Comparison of ENCODE assay signal across 10 cellular contexts in genomic region chr1:205668951-205669340, GRCh38. TPM values are rescaled to one million over a fixed set of nuclear protein-coding genes. Genes with fewer than 3 reads are reported as not detected.
DNase-seq lines count a peak whose midpoint lies in the region; ATAC-seq and TF ChIP-seq lines count a peak whose summit lies in the region.
"Had no signal": no experiment of that assay in that cellular context is flagged by ENCODE, and none has a peak within 500 bp of the region (broad histone marks: within the 10 kb centered on the region; RNA-seq: fewer than 3 reads in every experiment).

No MANE protein-coding gene starts in this region.

- H3K4me3 ChIP-seq in gastroesophageal sphincter: no peak overlapping the region
- H3K4me3 ChIP-seq: SJSA1 had no signal

- TF ChIP-seq CTCF in gastroesophageal sphincter (IDR thresholded peaks at IDR 0.05): no peak

- 20% methylated on average over 1 of the region's 5 CpGs; no CpG with 5 or more reads in 1 of the 2 donors for WGBS in gastroesophageal sphincter (ENCODE audit: low coverage in 1 of 2), 2 donors

- no peak for TF ChIP-seq EP300 in gastroesophageal sphincter (IDR thresholded peaks at IDR 0.05)

- peak overlapping the region; percentile 47 for H3K27ac Mint-ChIP-seq in dendritic cell treated with granulocyte-macrophage colony-stimulating factor and Interleukin-4, amounts not matched to agents 40 ng/mL and 50 ng/mL, for 4 days
- peak overlapping the region; percentile 86 for H3K27ac Mint-ChIP-seq in stimulated activated memory B cell treated with anti-CD40 and anti-IgM and Interleukin-4, amounts not matched to agents 10 μg/mL and 1 μg/mL and 100 μg/mL, for 72 hours
- H3K27ac Mint-ChIP-seq: activated T-helper 1 cell treated with anti-CD3 and anti-CD28 coated beads, Interleukin-12 subunit alpha, Interleukin-12 subunit beta, Interleukin-2, Interleukin-4 antibody, amounts not matched to agents 30 ng/mL and 10 ng/mL and 1 ng/mL, durations not matched to agents 14 hours and 24 hours and 36 hours had no signal

- H3K27ac ChIP-seq in gastroesophageal sphincter: no peak overlapping the region
- H3K27ac ChIP-seq: SJSA1 had no signal

- no peak overlapping the region for H3K4me3 Mint-ChIP-seq in dendritic cell treated with granulocyte-macrophage colony-stimulating factor and Interleukin-4, amounts not matched to agents 40 ng/mL and 50 ng/mL, for 4 days
- peak overlapping the region; percentile 75 for H3K4me3 Mint-ChIP-seq in stimulated activated memory B cell treated with anti-CD40 and anti-IgM and Interleukin-4, amounts not matched to agents 10 μg/mL and 1 μg/mL and 100 μg/mL, for 72 hours
- H3K4me3 Mint-ChIP-seq: activated T-helper 1 cell treated with anti-CD3 and anti-CD28 coated beads, Interleukin-12 subunit alpha, Interleukin-12 subunit beta, Interleukin-2, Interleukin-4 antibody, amounts not matched to agents 30 ng/mL and 10 ng/mL and 1 ng/mL, durations not matched to agents 14 hours and 24 hours and 36 hours had no signal

- H3K4me1 ChIP-seq in gastroesophageal sphincter: peaks cover 0 to 5% (median 4%) of the 10 kb centered on the region in 3 donors

- peaks cover 69% of the 10 kb centered on the region for H3K4me1 Mint-ChIP-seq in dendritic cell treated with granulocyte-macrophage colony-stimulating factor and Interleukin-4, amounts not matched to agents 40 ng/mL and 50 ng/mL, for 4 days (ENCODE audit: low read depth)
- H3K4me1 Mint-ChIP-seq in stimulated activated memory B cell treated with anti-CD40 and anti-IgM and Interleukin-4, amounts not matched to agents 10 μg/mL and 1 μg/mL and 100 μg/mL, for 72 hours: peaks cover 92% of the 10 kb centered on the region

- intact Hi-C loops in dendritic cell treated with granulocyte-macrophage colony-stimulating factor and Interleukin-4, amounts not matched to agents 40 ng/mL and 50 ng/mL, for 4 days (cut with micrococcal nuclease): no loop called here

- DNase-seq in SHP77 (lab: John Stamatoyannopoulos, UW): no peak
- DNase-seq in NCI-H1436 treated with DMSO at 0.1 percent for 48 hours (lab: John Stamatoyannopoulos, UW): no peak

- ATAC-seq in GM19025 (IDR thresholded peaks at IDR 0.05; ENCODE audit: low read depth, unreplicated experiment) (peak; percentile 25), HG03378 (IDR thresholded peaks at IDR 0.05; ENCODE audit: unreplicated experiment) (peak; percentile 40), gastroesophageal sphincter (no peak), GM19035 (IDR thresholded peaks at IDR 0.05; ENCODE audit: unreplicated experiment) (no peak)
- peak; percentile 75 for ATAC-seq in stimulated activated memory B cell treated with anti-CD40 and anti-IgM and Interleukin-4, amounts not matched to agents 10 μg/mL and 1 μg/mL and 100 μg/mL, for 72 hours

- peaks cover 56% of the 10 kb centered on the region for H3K27me3 Mint-ChIP-seq in dendritic cell treated with granulocyte-macrophage colony-stimulating factor and Interleukin-4, amounts not matched to agents 40 ng/mL and 50 ng/mL, for 4 days
- no peaks in the 10 kb centered on the region for H3K27me3 Mint-ChIP-seq in stimulated activated memory B cell treated with anti-CD40 and anti-IgM and Interleukin-4, amounts not matched to agents 10 μg/mL and 1 μg/mL and 100 μg/mL, for 72 hours

- TF ChIP-seq POLR2A in gastroesophageal sphincter (IDR thresholded peaks at IDR 0.05): no peak

- H3K9me3 Mint-ChIP-seq in dendritic cell treated with granulocyte-macrophage colony-stimulating factor and Interleukin-4, amounts not matched to agents 40 ng/mL and 50 ng/mL, for 4 days: no peaks in the 10 kb centered on the region
- no peaks in the 10 kb centered on the region for H3K9me3 Mint-ChIP-seq in stimulated activated memory B cell treated with anti-CD40 and anti-IgM and Interleukin-4, amounts not matched to agents 10 μg/mL and 1 μg/mL and 100 μg/mL, for 72 hours
- H3K9me3 Mint-ChIP-seq: activated T-helper 1 cell treated with anti-CD3 and anti-CD28 coated beads, Interleukin-12 subunit alpha, Interleukin-12 subunit beta, Interleukin-2, Interleukin-4 antibody, amounts not matched to agents 30 ng/mL and 10 ng/mL and 1 ng/mL, durations not matched to agents 14 hours and 24 hours and 36 hours had no signal

- H3K36me3 Mint-ChIP-seq in dendritic cell treated with granulocyte-macrophage colony-stimulating factor and Interleukin-4, amounts not matched to agents 40 ng/mL and 50 ng/mL, for 4 days (ENCODE audit: low read depth): no peaks in the 10 kb centered on the region
- no peaks in the 10 kb centered on the region for H3K36me3 Mint-ChIP-seq in stimulated activated memory B cell treated with anti-CD40 and anti-IgM and Interleukin-4, amounts not matched to agents 10 μg/mL and 1 μg/mL and 100 μg/mL, for 72 hours

- H3K36me3 ChIP-seq in gastroesophageal sphincter: no peaks in the 10 kb centered on the region
- H3K36me3 ChIP-seq: SJSA1 had no signal

- H3K9me3 ChIP-seq in gastroesophageal sphincter: no peaks in the 10 kb centered on the region
- H3K9me3 ChIP-seq: SJSA1 had no signal

- H3K27me3 ChIP-seq in gastroesophageal sphincter: peaks cover 45% of the 10 kb centered on the region
- H3K27me3 ChIP-seq: SJSA1 had no signal

RNA-seq across cellular contexts. Expression of gene SLC45A3, which starts 11.4 kb away (rescaled TPM):
- total RNA-seq in gastroesophageal sphincter: 1 to 10 TPM in 3 of 4 donors, under 1 TPM in 1; 0.84 to 1.3 (median 1.1) TPM

RNA-seq across cellular contexts. Expression of gene ELK4, which starts 37.1 kb away (rescaled TPM):
- total RNA-seq in gastroesophageal sphincter: 10 to 100 TPM; 23.2 to 24.6 (median 23.6) TPM

Comparison
In these comparisons a context has a peak if more than half of its experiments do, and no peak if none do; other contexts are left out.
1. ATAC-seq: peak in GM19025 (single experiment), HG03378 (single experiment) and stimulated activated memory B cell treated with anti-CD40 and anti-IgM and Interleukin-4, amounts not matched to agents 10 μg/mL and 1 μg/mL and 100 μg/mL, for 72 hours (single experiment); none in gastroesophageal sphincter (single experiment) and GM19035 (single experiment).